8 cellular contexts compared by ENCODE assay signal in the genomic region with DNA sequence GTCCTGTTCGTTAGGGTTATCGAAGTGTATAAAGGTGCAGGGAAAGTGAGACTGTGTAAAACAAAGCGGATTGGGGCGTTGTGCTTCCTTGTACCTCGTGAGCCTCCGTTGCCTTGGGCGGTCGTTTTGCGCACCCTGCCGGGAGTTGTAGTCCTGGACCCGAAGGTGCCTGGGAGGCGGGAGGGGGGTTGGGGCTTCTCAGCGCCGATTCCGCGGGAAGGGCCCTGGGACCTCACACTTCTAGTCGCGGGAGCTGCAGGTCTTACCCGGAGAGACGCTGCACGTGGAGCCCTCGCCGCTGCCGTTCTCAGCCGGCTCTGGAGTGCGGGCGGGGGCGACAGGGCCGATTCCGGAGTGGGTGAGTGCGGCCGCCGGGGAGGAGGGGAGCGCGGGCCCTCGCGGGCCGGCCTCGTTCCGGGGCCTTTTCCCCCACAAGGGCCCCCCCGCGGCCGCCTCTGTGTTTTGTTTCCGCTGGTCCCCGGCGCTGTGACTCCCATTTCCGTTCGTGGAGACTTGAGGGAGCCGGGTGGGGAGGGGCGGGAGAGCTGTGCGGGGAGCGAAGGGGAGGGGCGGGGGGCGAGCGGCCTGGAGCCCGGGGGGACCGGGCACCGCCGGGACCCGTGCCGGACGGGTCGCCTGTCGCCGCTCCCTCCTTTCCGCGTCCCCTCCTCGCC. TPM values are rescaled to one million over a fixed set of nuclear protein-coding genes. Genes with fewer than 3 reads are reported as not detected.
A peak's percentile ranks its signal among the peaks of the same experiment; 100 is the strongest.
DNase-seq lines count a peak whose midpoint lies in the region; ATAC-seq, FAIRE-seq and TF ChIP-seq lines count a peak whose summit lies in the region.

No MANE protein-coding gene starts in this region.

- under 1% methylated on average over 68 of the region's 68 CpGs for WGBS in right cardiac atrium

- peaks cover 5% of the 10 kb centered on the region for H3K36me3 Mint-ChIP-seq in T-helper 17 cell (ENCODE audit: low read depth)

- TF ChIP-seq CTCF in GM12875 (IDR thresholded peaks at IDR 0.05; ENCODE audit: borderline replicate concordance, insufficient read depth, low read depth, low read length) = no peak

- intact Hi-C loops in right cardiac atrium (cut with DNase I) = loop anchor here in 1 of 4 donors (10.0 kb wide), 1 partner anchor 131 kb away; a partner anchor contains a TSS

- H3K27ac ChIP-seq in angular gyrus (ENCODE audit: low read depth, low read length) (peak overlapping the region; percentile 99), right cardiac atrium (ENCODE audit: low read length) (peak overlapping the region; percentile 92)

- peak overlapping the region; percentile 99 for H3K27ac Mint-ChIP-seq in T-helper 17 cell

- peak overlapping the region; percentile 100 for H3K4me3 Mint-ChIP-seq in T-helper 17 cell

- H3K27me3 Mint-ChIP-seq in T-helper 17 cell = no peaks in the 10 kb centered on the region

- H3K9me3 ChIP-seq in T-helper 17 cell (ENCODE audit: control insufficient read depth, low read length, poor library complexity, severe bottlenecking) (no peaks in the 10 kb centered on the region), right cardiac atrium (ENCODE audit: control insufficient read depth, low read length) (no peaks in the 10 kb centered on the region)

- H3K4me1 ChIP-seq in right cardiac atrium (ENCODE audit: control insufficient read depth, insufficient read depth, low read length) = no peaks in the 10 kb centered on the region

- DNase-seq in NCI-H1417 treated with DMSO at 0.1 percent for 48 hours (lab: John Stamatoyannopoulos, UW) (peak; percentile 21), T-helper 17 cell (peak; percentile 77 to 84 (median 81)), right cardiac atrium (peak; percentile 92 to 96 (median 96)), pulmonary artery endothelial cell (ENCODE audit: low read depth, low spot score) (peak; percentile 70), urothelium cell line (ENCODE audit: low spot score) (peak; percentile 83)

- FAIRE-seq in urothelium cell line (lab: Jason Lieb, UNC) = peak; percentile 74

- H3K27me3 ChIP-seq in right cardiac atrium (ENCODE audit: control insufficient read depth, insufficient read depth) = no peaks in the 10 kb centered on the region

- peaks cover 41% of the 10 kb centered on the region for H3K4me1 Mint-ChIP-seq in T-helper 17 cell

- ATAC-seq in HG02759 (IDR thresholded peaks at IDR 0.05; ENCODE audit: unreplicated experiment) = peak; percentile 65
- peak; percentile 80 for ATAC-seq in T-helper 17 cell
- ATAC-seq in right cardiac atrium = peak; percentile 89 to 91

- peak overlapping the region; percentile 74 for H3K4me3 ChIP-seq in GM12875 (ENCODE audit: low read depth, low read length)
- H3K4me3 ChIP-seq in right cardiac atrium (ENCODE audit: low read length) = peak overlapping the region; percentile 65

RNA-seq across cellular contexts. Expression of a gene that starts 0.6 kb away (rescaled TPM):
- 10 to 100 TPM; 18.1 to 23.9 TPM for total RNA-seq in T-helper 17 cell
- total RNA-seq in right cardiac atrium = 10 to 100 TPM; 17.7 to 22.3 (median 20.5) TPM
- 9.8 TPM for polyA plus RNA-seq in right cardiac atrium
- 25.5 and 33.8 TPM in 2 replicates for total RNA-seq in pulmonary artery endothelial cell

RNA-seq across cellular contexts. Expression of a gene that starts 0.7 kb away (rescaled TPM):
- total RNA-seq in T-helper 17 cell = 10 to 100 TPM; 35.7 to 41.6 TPM
- 100 to 1,000 TPM; 554 to 718 (median 650) TPM for total RNA-seq in right cardiac atrium
- 2,294 TPM for polyA plus RNA-seq in right cardiac atrium
- 54.5 and 61.1 TPM in 2 replicates for total RNA-seq in pulmonary artery endothelial cell

Comparison
In these comparisons a context has a peak if more than half of its experiments do, and no peak if none do; other contexts are left out.
1. Peak in every context shown above with its lines: DNase-seq, ATAC-seq, H3K4me3 ChIP-seq and H3K27ac ChIP-seq.
2. DNase-seq: peak in every context shown above with its lines; median percentile 96 in right cardiac atrium; 83 in urothelium cell line; 81 in T-helper 17 cell; 70 in pulmonary artery endothelial cell; 21 in NCI-H1417 treated with DMSO at 0.1 percent for 48 hours.